ENCODE assay signal across 14 cellular contexts in the genomic region with DNA sequence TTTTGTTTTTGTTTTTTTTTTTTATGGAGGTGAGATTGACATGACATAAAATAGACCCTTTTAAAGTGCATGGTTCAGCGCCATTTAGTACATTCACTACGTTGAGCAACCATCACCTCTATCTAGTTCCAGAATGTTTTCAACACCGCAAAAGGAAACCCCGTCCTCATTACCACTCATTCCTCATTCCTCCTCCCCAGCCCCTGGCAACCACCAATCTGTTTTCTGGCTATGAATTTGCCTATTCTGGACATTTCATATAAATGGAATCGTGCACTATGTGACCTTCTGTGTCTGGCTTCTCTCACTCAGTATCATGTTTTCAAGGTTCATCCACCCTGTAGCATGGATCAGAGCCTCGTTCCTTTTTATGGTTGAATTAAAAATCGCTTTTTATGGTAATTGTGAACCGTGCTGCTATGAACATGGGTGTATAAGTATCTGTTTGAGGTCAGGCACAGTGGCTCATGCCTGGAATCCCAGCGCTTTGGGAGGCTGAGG. TPM values are rescaled to one million over a fixed set of nuclear protein-coding genes. Genes with fewer than 3 reads are reported as not detected.
DNase-seq lines count a peak whose midpoint lies in the region; ATAC-seq and TF ChIP-seq lines count a peak whose summit lies in the region.
"Had no signal": no experiment of that assay in that cellular context is flagged by ENCODE, and none has a peak within 500 bp of the region (broad histone marks: within the 10 kb centered on the region; RNA-seq: fewer than 3 reads in every experiment).

No MANE protein-coding gene starts in this region.

- WGBS in transverse colon (ENCODE audit: low coverage in 1 of 2), 2 donors: 75 to 78% methylated on average over 5 to 9 of the region's 9 CpGs

- intact Hi-C loops in transverse colon (cut with DNase I; ENCODE audit: low total_unique reads): no loop called here

- no peak for DNase-seq in activated T-cell treated with anti-CD3 and anti-CD28 coated beads, Interleukin-2, amount 50 U/mL, for 4 hours
- DNase-seq in activated T-cell treated with anti-CD3 and anti-CD28 coated beads, Interleukin-2, amount 50 U/mL, for 48 hours: no peak
- DNase-seq in activated CD4-positive, alpha-beta memory T cell treated with anti-CD3 and anti-CD28 coated beads, Interleukin-2, amount 10 ng/mL, durations not matched to agents 7 days and 5 days: no peak
- DNase-seq in immature natural killer cell (no peak), transverse colon (no peak), NCI-H2029 treated with DMSO at 0.1 percent for 48 hours (lab: John Stamatoyannopoulos, UW) (no peak)
- DNase-seq: adrenal gland, cortex of kidney, NCI-H226, nucleus accumbens had no signal

- H3K4me1 Mint-ChIP-seq in activated T-cell treated with anti-CD3 and anti-CD28 coated beads, Interleukin-2, amount 50 U/mL, for 4 hours (ENCODE audit: low read depth): peaks cover 78% of the 10 kb centered on the region
- H3K4me1 Mint-ChIP-seq in activated CD4-positive, alpha-beta memory T cell treated with anti-CD3 and anti-CD28 coated beads, Interleukin-2, amount 10 ng/mL, durations not matched to agents 7 days and 5 days: peaks cover 79% of the 10 kb centered on the region
- H3K4me1 Mint-ChIP-seq in immature natural killer cell: peaks cover 86 to 92% of the 10 kb centered on the region in 2 donors

- CTCF ChIA-PET in activated CD4-positive, alpha-beta memory T cell treated with anti-CD3 and anti-CD28 coated beads, Interleukin-2, amount 10 ng/mL, durations not matched to agents 7 days and 5 days (lab: Charles Lee): interaction anchor here (1.6 kb wide), 1 partner anchor 10 kb away, joined by 30 read pairs; the partner anchor contains the start of gene ADGRE5

- H3K27ac ChIP-seq in transverse colon: peak overlapping the region; percentile 75 to 86 (median 78)

- no peaks in the 10 kb centered on the region for H3K27me3 Mint-ChIP-seq in activated T-cell treated with anti-CD3 and anti-CD28 coated beads, Interleukin-2, amount 50 U/mL, for 4 hours (ENCODE audit: low read depth)
- no peaks in the 10 kb centered on the region for H3K27me3 Mint-ChIP-seq in activated CD4-positive, alpha-beta memory T cell treated with anti-CD3 and anti-CD28 coated beads, Interleukin-2, amount 10 ng/mL, durations not matched to agents 7 days and 5 days
- peaks cover 27 to 47% (median 30%) of the 10 kb centered on the region in 3 donors for H3K27me3 Mint-ChIP-seq in immature natural killer cell (ENCODE audit: low read depth in 3 of 3)

- no peak overlapping the region for H3K4me3 ChIP-seq in transverse colon
- H3K4me3 ChIP-seq: adrenal gland, smooth muscle cell, thoracic aorta had no signal

- H3K36me3 Mint-ChIP-seq in activated T-cell treated with anti-CD3 and anti-CD28 coated beads, Interleukin-2, amount 50 U/mL, for 4 hours (ENCODE audit: insufficient read depth): no peaks in the 10 kb centered on the region
- H3K36me3 Mint-ChIP-seq in activated CD4-positive, alpha-beta memory T cell treated with anti-CD3 and anti-CD28 coated beads, Interleukin-2, amount 10 ng/mL, durations not matched to agents 7 days and 5 days (ENCODE audit: low read depth): no peaks in the 10 kb centered on the region
- peaks cover 0 to 3% (median 0%) of the 10 kb centered on the region in 3 donors for H3K36me3 Mint-ChIP-seq in immature natural killer cell

- H3K9me3 Mint-ChIP-seq in activated T-cell treated with anti-CD3 and anti-CD28 coated beads, Interleukin-2, amount 50 U/mL, for 4 hours: no peaks in the 10 kb centered on the region
- no peaks in the 10 kb centered on the region for H3K9me3 Mint-ChIP-seq in activated CD4-positive, alpha-beta memory T cell treated with anti-CD3 and anti-CD28 coated beads, Interleukin-2, amount 10 ng/mL, durations not matched to agents 7 days and 5 days
- H3K9me3 Mint-ChIP-seq in immature natural killer cell: no peaks in the 10 kb centered on the region

- no peak for TF ChIP-seq EP300 in transverse colon (IDR thresholded peaks at IDR 0.05; ENCODE audit: low read depth)

- H3K4me1 ChIP-seq in transverse colon: peaks cover 12 to 57% (median 17%) of the 10 kb centered on the region in 4 donors

- in situ Hi-C loops in transverse colon (cut with MboI; ENCODE audit: low pct_ligation_motif_present in 1 of 4, low pct_unique_long_range_greater_than_20kb in 1 of 4, low sequenced_read_pairs in 3 of 4): no loop called here

- H3K4me3 Mint-ChIP-seq in activated T-cell treated with anti-CD3 and anti-CD28 coated beads, Interleukin-2, amount 50 U/mL, for 4 hours: peak overlapping the region; percentile 64
- peak overlapping the region; percentile 25 for H3K4me3 Mint-ChIP-seq in activated CD4-positive, alpha-beta memory T cell treated with anti-CD3 and anti-CD28 coated beads, Interleukin-2, amount 10 ng/mL, durations not matched to agents 7 days and 5 days
- peak overlapping the region; percentile 18 to 96 (median 77) for H3K4me3 Mint-ChIP-seq in immature natural killer cell

- no peak for TF ChIP-seq CTCF in transverse colon (IDR thresholded peaks at IDR 0.05)

- no peaks in the 10 kb centered on the region for H3K27me3 ChIP-seq in transverse colon
- H3K27me3 ChIP-seq: adrenal gland had no signal

- no peaks in the 10 kb centered on the region for H3K36me3 ChIP-seq in transverse colon
- H3K36me3 ChIP-seq: adrenal gland, thoracic aorta had no signal

- POLR2A ChIA-PET in activated CD4-positive, alpha-beta memory T cell treated with anti-CD3 and anti-CD28 coated beads, Interleukin-2, amount 10 ng/mL, durations not matched to agents 7 days and 5 days (lab: Charles Lee): interaction anchor here (1.6 to 11.0 kb wide), 4 partner anchors 9 to 15 kb away, joined by 4 to 308 read pairs (median 52); partner anchors contain the start of gene ADGRE5

- H3K27ac Mint-ChIP-seq in activated CD4-positive, alpha-beta memory T cell treated with anti-CD3 and anti-CD28 coated beads, Interleukin-2, amount 10 ng/mL, durations not matched to agents 7 days and 5 days: peak overlapping the region; percentile 89
- H3K27ac Mint-ChIP-seq in immature natural killer cell: peak overlapping the region; percentile 92 to 100 (median 98)

- no peak for TF ChIP-seq POLR2A in transverse colon (IDR thresholded peaks at IDR 0.05)

- no peaks in the 10 kb centered on the region for H3K9me3 ChIP-seq in transverse colon
- H3K9me3 ChIP-seq: adrenal gland, thoracic aorta had no signal

- ATAC-seq in activated T-cell treated with anti-CD3 and anti-CD28 coated beads, Interleukin-2, amount 50 U/mL, for 4 hours: no peak
- ATAC-seq in HG03432 (IDR thresholded peaks at IDR 0.05; ENCODE audit: unreplicated experiment): no peak
- no peak for ATAC-seq in HG02759 (IDR thresholded peaks at IDR 0.05; ENCODE audit: unreplicated experiment)

RNA-seq across cellular contexts. Expression of gene ADGRE5, which starts 9.9 kb away (rescaled TPM):
- 100 to 1,000 TPM; 217 to 280 (median 218) TPM for total RNA-seq in activated T-cell treated with anti-CD3 and anti-CD28 coated beads, Interleukin-2, amount 50 U/mL, for 4 hours
- 100 to 1,000 TPM; 293 to 299 TPM for total RNA-seq in activated CD4-positive, alpha-beta memory T cell treated with anti-CD3 and anti-CD28 coated beads, Interleukin-2, amount 10 ng/mL, durations not matched to agents 7 days and 5 days
- 100 to 1,000 TPM; 360 to 783 (median 485) TPM for polyA plus RNA-seq in immature natural killer cell
- 100 to 1,000 TPM in 3 of 4 donors, 10 to 100 TPM in 1; 77.4 to 257 (median 136) TPM for total RNA-seq in transverse colon

RNA-seq across cellular contexts. Expression of gene DDX39A, which starts 47.8 kb away (rescaled TPM):
- 100 to 1,000 TPM; 538 to 557 (median 548) TPM for total RNA-seq in activated T-cell treated with anti-CD3 and anti-CD28 coated beads, Interleukin-2, amount 50 U/mL, for 4 hours
- 100 to 1,000 TPM; 233 to 234 TPM for total RNA-seq in activated CD4-positive, alpha-beta memory T cell treated with anti-CD3 and anti-CD28 coated beads, Interleukin-2, amount 10 ng/mL, durations not matched to agents 7 days and 5 days
- polyA plus RNA-seq in immature natural killer cell: 100 to 1,000 TPM; 117 to 177 (median 144) TPM
- total RNA-seq in transverse colon: 100 to 1,000 TPM in 3 of 4 donors, 10 to 100 TPM in 1; 66.4 to 286 (median 163) TPM

Comparison
In these comparisons a context has a peak if more than half of its experiments do, and no peak if none do; other contexts are left out.
1. H3K4me3 Mint-ChIP-seq: peak in every context shown above with its lines; median percentile 77 in immature natural killer cell; 64 in activated T-cell treated with anti-CD3 and anti-CD28 coated beads, Interleukin-2, amount 50 U/mL, for 4 hours; 25 in activated CD4-positive, alpha-beta memory T cell treated with anti-CD3 and anti-CD28 coated beads, Interleukin-2, amount 10 ng/mL, durations not matched to agents 7 days and 5 days.